10 cellular contexts compared by ENCODE assay signal in the genomic region with DNA sequence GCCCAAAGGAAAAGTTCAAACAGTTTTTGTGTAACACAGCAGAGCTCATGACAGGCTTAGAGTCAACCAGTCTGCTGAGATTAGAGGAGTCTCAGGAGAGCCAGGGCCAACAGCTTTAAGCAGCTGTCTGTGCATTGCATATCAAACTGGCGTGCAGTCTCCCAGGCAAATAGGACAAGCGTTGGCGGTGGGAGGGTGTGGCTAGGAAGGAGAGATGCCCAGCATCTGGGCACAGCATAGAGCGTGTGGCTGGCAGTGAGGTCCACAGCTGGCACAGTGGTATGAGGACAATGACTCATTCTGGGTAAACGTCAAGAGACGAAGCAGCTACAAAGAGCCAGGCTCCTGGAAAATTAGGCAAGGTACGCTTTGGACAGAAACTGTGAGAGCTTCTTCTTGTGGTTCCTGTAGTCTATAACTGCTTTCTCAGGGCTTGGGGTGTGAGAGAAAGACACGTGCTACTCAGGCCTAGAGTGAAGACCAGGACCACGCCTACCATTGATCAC. TPM values are rescaled to one million over a fixed set of nuclear protein-coding genes. Genes with fewer than 3 reads are reported as not detected.
DNase-seq lines count a peak whose midpoint lies in the region; ATAC-seq and TF ChIP-seq lines count a peak whose summit lies in the region.
"Had no signal": no experiment of that assay in that cellular context is flagged by ENCODE, and none has a peak within 500 bp of the region (broad histone marks: within the 10 kb centered on the region; RNA-seq: fewer than 3 reads in every experiment).

No MANE protein-coding gene starts in this region.

- H3K9me3 Mint-ChIP-seq in activated CD8-positive, alpha-beta memory T cell treated with anti-CD3 and anti-CD28 coated beads, Interleukin-2, amount 10 ng/mL, durations not matched to agents 7 days and 5 days (ENCODE audit: low read depth), result peaks cover 9% of the 10 kb centered on the region
- peaks cover 7% of the 10 kb centered on the region for H3K9me3 Mint-ChIP-seq in activated CD4-positive, alpha-beta memory T cell treated with anti-CD3 and anti-CD28 coated beads, Interleukin-2, amount 10 ng/mL, durations not matched to agents 7 days and 5 days

- H3K4me3 Mint-ChIP-seq in activated CD8-positive, alpha-beta memory T cell treated with anti-CD3 and anti-CD28 coated beads, Interleukin-2, amount 10 ng/mL, durations not matched to agents 7 days and 5 days, result no peak overlapping the region
- no peak overlapping the region for H3K4me3 Mint-ChIP-seq in activated CD4-positive, alpha-beta memory T cell treated with anti-CD3 and anti-CD28 coated beads, Interleukin-2, amount 10 ng/mL, durations not matched to agents 7 days and 5 days
- H3K4me3 Mint-ChIP-seq: neural crest cell had no signal

- DNase-seq in activated CD8-positive, alpha-beta memory T cell treated with anti-CD3 and anti-CD28 coated beads, Interleukin-2, amount 10 ng/mL, durations not matched to agents 7 days and 5 days, result no peak
- DNase-seq in activated CD8-positive, alpha-beta memory T cell treated with anti-CD3 and anti-CD28 coated beads, Interleukin-2, amount 50 U/mL, for 4 hours, result no peak
- no peak for DNase-seq in activated CD4-positive, alpha-beta memory T cell treated with anti-CD3 and anti-CD28 coated beads, Interleukin-2, amount 10 ng/mL, durations not matched to agents 7 days and 5 days
- DNase-seq in Right ventricle myocardium superior (peak; percentile 53), suprapubic skin (ENCODE audit: low spot score in 2 of 2) (peak; percentile 60 to 71), smooth muscle cell (lab: John Stamatoyannopoulos, UW; ENCODE audit: unreplicated experiment) (no peak)
- no peak for DNase-seq in stimulated activated CD4-positive, alpha-beta T cell treated with anti-CD3 and anti-CD28 coated beads, Interleukin-2, amount 100 ng/mL, for 48 hours
- DNase-seq: activated gamma-delta T cell had no signal

- H3K27ac ChIP-seq in suprapubic skin (peak overlapping the region; percentile 30), smooth muscle cell (ENCODE audit: low read depth) (no peak overlapping the region)

- H3K36me3 ChIP-seq in suprapubic skin, result no peaks in the 10 kb centered on the region
- no peaks in the 10 kb centered on the region for H3K36me3 ChIP-seq in smooth muscle cell (ENCODE audit: low read depth)

- H3K4me3 ChIP-seq in suprapubic skin (no peak overlapping the region), smooth muscle cell (no peak overlapping the region)

- intact Hi-C loops in Right ventricle myocardium superior (cut with DNase I), result no loop called here

- H3K4me1 Mint-ChIP-seq in activated CD8-positive, alpha-beta memory T cell treated with anti-CD3 and anti-CD28 coated beads, Interleukin-2, amount 10 ng/mL, durations not matched to agents 7 days and 5 days, result peaks cover 61% of the 10 kb centered on the region
- H3K4me1 Mint-ChIP-seq in activated CD4-positive, alpha-beta memory T cell treated with anti-CD3 and anti-CD28 coated beads, Interleukin-2, amount 10 ng/mL, durations not matched to agents 7 days and 5 days, result peaks cover 54% of the 10 kb centered on the region

- TF ChIP-seq CTCF in suprapubic skin (IDR thresholded peaks at IDR 0.05) (no peak), smooth muscle cell (IDR thresholded peaks at IDR 0.05; ENCODE audit: borderline replicate concordance, insufficient read depth, poor library complexity, severe bottlenecking) (no peak)

- H3K27me3 Mint-ChIP-seq in activated CD8-positive, alpha-beta memory T cell treated with anti-CD3 and anti-CD28 coated beads, Interleukin-2, amount 10 ng/mL, durations not matched to agents 7 days and 5 days, result no peaks in the 10 kb centered on the region
- H3K27me3 Mint-ChIP-seq in activated CD4-positive, alpha-beta memory T cell treated with anti-CD3 and anti-CD28 coated beads, Interleukin-2, amount 10 ng/mL, durations not matched to agents 7 days and 5 days, result no peaks in the 10 kb centered on the region

- peak; percentile 49 for ATAC-seq in activated CD8-positive, alpha-beta memory T cell treated with anti-CD3 and anti-CD28 coated beads, Interleukin-2, amount 10 ng/mL, durations not matched to agents 7 days and 5 days
- peak; percentile 78 for ATAC-seq in Right ventricle myocardium superior (ENCODE audit: poor library complexity)
- no peak for ATAC-seq in GM19463 (IDR thresholded peaks at IDR 0.05; ENCODE audit: unreplicated experiment)

- H4K20me1 ChIP-seq in smooth muscle cell (ENCODE audit: low read depth), result no peaks in the 10 kb centered on the region

- TF ChIP-seq EP300 in suprapubic skin (IDR thresholded peaks at IDR 0.05), result no peak

- H3K9me3 ChIP-seq in suprapubic skin, result no peaks in the 10 kb centered on the region
- no peaks in the 10 kb centered on the region for H3K9me3 ChIP-seq in smooth muscle cell (replicated peaks; ENCODE audit: low read depth)

- no peaks in the 10 kb centered on the region for H3F3A ChIP-seq in smooth muscle cell (ENCODE audit: low read depth)

- POLR2A ChIA-PET in activated CD4-positive, alpha-beta memory T cell treated with anti-CD3 and anti-CD28 coated beads, Interleukin-2, amount 10 ng/mL, durations not matched to agents 7 days and 5 days (lab: Charles Lee), result interaction anchor here (1.4 to 4.7 kb wide), 4 partner anchors 10 to 16 kb away, joined by 3 to 27 read pairs (median 12); a partner anchor contains a TSS

- no peak for TF ChIP-seq POLR2A in suprapubic skin (IDR thresholded peaks at IDR 0.05)

- no peak overlapping the region for H3K9ac ChIP-seq in smooth muscle cell (ENCODE audit: low read depth)

- H3K27me3 ChIP-seq in suprapubic skin (peaks cover 10% of the 10 kb centered on the region), smooth muscle cell (ENCODE audit: low read depth) (no peaks in the 10 kb centered on the region)

- H3K4me2 ChIP-seq in smooth muscle cell, result no peak overlapping the region

- H2AFZ ChIP-seq in smooth muscle cell (ENCODE audit: low read depth), result no peak overlapping the region

- peaks cover 7% of the 10 kb centered on the region for H3K4me1 ChIP-seq in suprapubic skin
- no peaks in the 10 kb centered on the region for H3K4me1 ChIP-seq in smooth muscle cell (ENCODE audit: low read depth)

- H3K36me3 Mint-ChIP-seq in activated CD8-positive, alpha-beta memory T cell treated with anti-CD3 and anti-CD28 coated beads, Interleukin-2, amount 10 ng/mL, durations not matched to agents 7 days and 5 days, result peaks cover 90% of the 10 kb centered on the region
- peaks cover 91% of the 10 kb centered on the region for H3K36me3 Mint-ChIP-seq in activated CD4-positive, alpha-beta memory T cell treated with anti-CD3 and anti-CD28 coated beads, Interleukin-2, amount 10 ng/mL, durations not matched to agents 7 days and 5 days (ENCODE audit: low read depth)

- H3K27ac Mint-ChIP-seq in activated CD8-positive, alpha-beta memory T cell treated with anti-CD3 and anti-CD28 coated beads, Interleukin-2, amount 10 ng/mL, durations not matched to agents 7 days and 5 days, result peak overlapping the region; percentile 68
- H3K27ac Mint-ChIP-seq in activated CD4-positive, alpha-beta memory T cell treated with anti-CD3 and anti-CD28 coated beads, Interleukin-2, amount 10 ng/mL, durations not matched to agents 7 days and 5 days, result peak overlapping the region; percentile 58

- CTCF ChIA-PET in activated CD8-positive, alpha-beta memory T cell treated with anti-CD3 and anti-CD28 coated beads, Interleukin-2, amount 10 ng/mL, durations not matched to agents 7 days and 5 days (lab: Charles Lee), result interaction anchor here (0.7 to 7.1 kb wide), 5 partner anchors 11 to 31 kb away, joined by 3 to 58 read pairs (median 4); a partner anchor contains a TSS
- CTCF ChIA-PET in activated CD4-positive, alpha-beta memory T cell treated with anti-CD3 and anti-CD28 coated beads, Interleukin-2, amount 10 ng/mL, durations not matched to agents 7 days and 5 days (lab: Charles Lee), result interaction anchor here (0.5 to 1.0 kb wide), 5 partner anchors 10 to 118 kb away, joined by 3 to 4 read pairs (median 3); no protein-coding TSS in a partner anchor

- no peaks in the 10 kb centered on the region for H3K79me2 ChIP-seq in smooth muscle cell (ENCODE audit: low read depth)

- WGBS in suprapubic skin, result 36% methylated on average over 9 of the region's 9 CpGs
- 78% methylated on average over 9 of the region's 9 CpGs for WGBS in smooth muscle cell (ENCODE audit: low lambda C conversion rate)

RNA-seq across cellular contexts. Expression of a gene that starts 14.8 kb away (rescaled TPM):
- 100 to 1,000 TPM; 286 to 338 TPM for total RNA-seq in activated CD8-positive, alpha-beta memory T cell treated with anti-CD3 and anti-CD28 coated beads, Interleukin-2, amount 10 ng/mL, durations not matched to agents 7 days and 5 days
- total RNA-seq in activated CD4-positive, alpha-beta memory T cell treated with anti-CD3 and anti-CD28 coated beads, Interleukin-2, amount 10 ng/mL, durations not matched to agents 7 days and 5 days, result 100 to 1,000 TPM; 283 TPM
- total RNA-seq in Right ventricle myocardium superior (0.70 TPM), suprapubic skin (1 to 10 TPM; 1.1 to 5.5 (median 2.2) TPM), smooth muscle cell (0.40 TPM in 1 of 2 replicates, not detected in the other)
- polyA plus RNA-seq in smooth muscle cell, result 0.24 and 0.31 TPM in 2 replicates

RNA-seq across cellular contexts. Expression of a gene that starts 58.6 kb away (rescaled TPM):
- total RNA-seq in activated CD8-positive, alpha-beta memory T cell treated with anti-CD3 and anti-CD28 coated beads, Interleukin-2, amount 10 ng/mL, durations not matched to agents 7 days and 5 days, result 1 to 10 TPM; 7.3 to 8.4 TPM
- total RNA-seq in activated CD4-positive, alpha-beta memory T cell treated with anti-CD3 and anti-CD28 coated beads, Interleukin-2, amount 10 ng/mL, durations not matched to agents 7 days and 5 days, result 10 to 100 TPM in 1 of 2 experiments, 1 to 10 TPM in 1; 9.8 to 12.4 TPM
- total RNA-seq in Right ventricle myocardium superior (1.2 TPM), suprapubic skin (10 to 100 TPM in 3 of 4 donors, 1 to 10 TPM in 1; 4.5 to 45.7 (median 14.7) TPM), smooth muscle cell (7.2 and 7.5 TPM in 2 replicates)
- 1.0 and 3.3 TPM in 2 replicates for polyA plus RNA-seq in smooth muscle cell

Comparison
In these comparisons a context has a peak if more than half of its experiments do, and no peak if none do; other contexts are left out.
1. DNase-seq: peak in Right ventricle myocardium superior (single experiment) and suprapubic skin (2 of 2); none in activated CD8-positive, alpha-beta memory T cell treated with anti-CD3 and anti-CD28 coated beads, Interleukin-2, amount 10 ng/mL, durations not matched to agents 7 days and 5 days (single experiment), activated CD8-positive, alpha-beta memory T cell treated with anti-CD3 and anti-CD28 coated beads, Interleukin-2, amount 50 U/mL, for 4 hours (single experiment), activated CD4-positive, alpha-beta memory T cell treated with anti-CD3 and anti-CD28 coated beads, Interleukin-2, amount 10 ng/mL, durations not matched to agents 7 days and 5 days (single experiment), smooth muscle cell (single experiment) and stimulated activated CD4-positive, alpha-beta T cell treated with anti-CD3 and anti-CD28 coated beads, Interleukin-2, amount 100 ng/mL, for 48 hours (0 of 2).
2. RNA of a gene that starts 14.8 kb away (total RNA-seq): 286 to 338 TPM in activated CD8-positive, alpha-beta memory T cell treated with anti-CD3 and anti-CD28 coated beads, Interleukin-2, amount 10 ng/mL, durations not matched to agents 7 days and 5 days and 283 TPM in activated CD4-positive, alpha-beta memory T cell treated with anti-CD3 and anti-CD28 coated beads, Interleukin-2, amount 10 ng/mL, durations not matched to agents 7 days and 5 days; 1.1 to 5.5 TPM in suprapubic skin, 0.70 TPM in Right ventricle myocardium superior (single experiment) and 0.40 TPM in smooth muscle cell; every median in the first group is over 10 times any median in the second.